8 cellular contexts compared by ENCODE assay signal in the genomic region with DNA sequence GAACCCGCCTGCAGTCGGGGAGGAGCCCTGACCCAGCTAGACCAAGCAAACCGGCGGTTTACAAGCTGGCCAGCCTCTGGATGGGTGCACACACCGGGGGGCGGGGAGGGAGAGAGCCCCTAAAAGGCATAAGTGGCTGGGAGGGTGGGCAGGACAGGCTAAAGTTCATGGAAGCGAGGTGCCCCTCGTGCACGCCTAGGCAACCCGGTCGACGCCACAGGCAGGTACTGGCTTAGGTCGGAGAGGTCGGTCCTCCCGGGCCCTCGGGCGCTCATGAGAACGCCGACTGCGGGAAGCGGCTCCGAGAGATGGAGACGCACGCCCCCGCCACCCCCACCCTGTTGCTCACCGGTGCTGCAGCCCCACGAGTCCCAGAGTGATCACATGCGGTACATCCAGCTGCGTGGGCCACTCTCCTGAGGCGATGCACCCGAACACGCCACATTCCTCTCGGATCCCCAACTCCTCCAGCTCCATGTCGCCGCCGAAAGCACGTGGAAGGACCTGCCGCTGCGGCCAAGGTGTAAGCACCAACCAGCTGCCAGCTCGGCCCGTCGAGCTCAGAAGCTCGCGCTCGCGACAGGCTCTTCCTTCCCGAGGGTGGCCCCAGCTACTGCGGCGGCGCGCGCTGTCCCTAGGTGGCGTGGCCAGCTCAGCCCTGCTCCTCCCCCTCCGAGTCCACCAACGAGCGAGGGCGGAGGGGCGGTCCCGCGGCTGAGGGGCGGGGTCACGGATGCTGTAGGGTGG. TPM values are rescaled to one million over a fixed set of nuclear protein-coding genes. Genes with fewer than 3 reads are reported as not detected.
DNase-seq lines count a peak whose midpoint lies in the region; ATAC-seq and TF ChIP-seq lines count a peak whose summit lies in the region.

A gene (minus strand): TSS at position 615 of the 747 bp plus-strand sequence. CDS start 138 bp downstream, at position 477.

- peak within 1 kb of the TSS; percentile 92 for H2AFZ ChIP-seq in ACC112 (ENCODE audit: low read length, unreplicated experiment)
- peak within 1 kb of the TSS; percentile 87 for H2AFZ ChIP-seq in mammary epithelial cell (ENCODE audit: low read depth, low read length)

- peaks cover 6% of the 10 kb centered on the region; the same call in 1 of the 2 replicates for H3K36me3 ChIP-seq in ACC112 (ENCODE audit: insufficient read depth, low read length)
- H3K36me3 ChIP-seq in WERI-Rb-1 = peaks cover 23% of the 10 kb centered on the region
- no peaks in the 10 kb centered on the region for H3K36me3 ChIP-seq in mammary epithelial cell (ENCODE audit: insufficient read depth, low read length)
- H3K36me3 ChIP-seq in iPS-20b (ENCODE audit: insufficient read depth, low read depth, low read length) = peaks cover 12% of the 10 kb centered on the region
- no peaks in the 10 kb centered on the region for H3K36me3 ChIP-seq in spleen

- TF ChIP-seq CTCF in WERI-Rb-1 (IDR thresholded peaks at IDR 0.05; ENCODE audit: low read depth, low read length) = peak; percentile 28; the same call in 1 of the 2 replicates
- TF ChIP-seq CTCF in mammary epithelial cell (conservative IDR thresholded peaks at IDR 0.05 in 1 of 2, IDR thresholded peaks at IDR 0.05 in 1 of 2; ENCODE audit: extremely low read depth in 1 of 2, insufficient read depth in 1 of 2, low read depth in 1 of 2, low read length in 2 of 2) = no peak
- TF ChIP-seq CTCF in spleen (IDR thresholded peaks at IDR 0.05 in 8 of 11, conservative IDR thresholded peaks at IDR 0.05 in 3 of 11) = peak; percentile 37 to 78 (median 65)

- H3K79me2 ChIP-seq in ACC112 (ENCODE audit: control insufficient read depth, insufficient read depth, low read length, unreplicated experiment) (peaks cover 83% of the 10 kb centered on the region), mammary epithelial cell (ENCODE audit: insufficient read depth, low read length) (peaks cover 90% of the 10 kb centered on the region)

- in situ Hi-C loops in mammary epithelial cell (cut with MboI; ENCODE audit: low sequenced_read_pairs in 2 of 2) = no loop called here

- peak within 1 kb of the TSS; percentile 93 for H3K4me2 ChIP-seq in mammary epithelial cell (ENCODE audit: insufficient read depth, low read depth, low read length)

- H3K27ac ChIP-seq in ACC112 (ENCODE audit: low read depth, low read length) (peak within 1 kb of the TSS; percentile 86), WERI-Rb-1 (peak within 1 kb of the TSS; percentile 96), mammary epithelial cell (ENCODE audit: insufficient read depth, low read depth, low read length) (peak within 1 kb of the TSS; percentile 95), iPS-20b (ENCODE audit: low read length) (peak within 1 kb of the TSS; percentile 96), spleen (peak within 1 kb of the TSS; percentile 91 to 97 (median 96))

- H3K4me1 ChIP-seq in ACC112 (ENCODE audit: control insufficient read depth, insufficient read depth, low read length, unreplicated experiment) = peaks cover 22% of the 10 kb centered on the region
- peaks cover 9% of the 10 kb centered on the region for H3K4me1 ChIP-seq in mammary epithelial cell (ENCODE audit: insufficient read depth, low read length)
- H3K4me1 ChIP-seq in iPS-20b (ENCODE audit: insufficient read depth, low read length) = peaks cover 6% of the 10 kb centered on the region; the same call in 1 of the 2 replicates
- peaks cover 9 to 56% (median 32%) of the 10 kb centered on the region in 6 donors for H3K4me1 ChIP-seq in spleen

- H3K9ac ChIP-seq in mammary epithelial cell (ENCODE audit: insufficient read depth, low read length) = peak within 1 kb of the TSS; percentile 99
- peak within 1 kb of the TSS; percentile 95 for H3K9ac ChIP-seq in iPS-20b (ENCODE audit: low read depth, low read length)

- H3K9me3 ChIP-seq in WERI-Rb-1 (ENCODE audit: severe bottlenecking) (no peaks in the 10 kb centered on the region), mammary epithelial cell (replicated peaks; ENCODE audit: insufficient read depth, low read length) (no peaks in the 10 kb centered on the region), iPS-20b (ENCODE audit: insufficient read depth, low read depth, low read length) (no peaks in the 10 kb centered on the region), spleen (no peaks in the 10 kb centered on the region)

- DNase-seq in NCI-H2227 (lab: John Stamatoyannopoulos, UW; ENCODE audit: unreplicated experiment) = peak; percentile 96
- peak; percentile 98 for DNase-seq in WERI-Rb-1
- peak; percentile 99 for DNase-seq in mammary epithelial cell
- peak; percentile 100 for DNase-seq in spleen

- intact Hi-C loops in mammary epithelial cell (cut with micrococcal nuclease) (loop anchor here (1.0 to 2.0 kb wide), 2 partner anchors 25 to 366 kb away; no protein-coding TSS in a partner anchor), spleen (cut with DNase I; ENCODE audit: low total_unique reads) (no loop called here)

- H3K4me3 ChIP-seq in ACC112 (ENCODE audit: low read depth, low read length) = peak within 1 kb of the TSS; percentile 91
- peak within 1 kb of the TSS; percentile 99 for H3K4me3 ChIP-seq in WERI-Rb-1 (ENCODE audit: low read depth, low read length)
- H3K4me3 ChIP-seq in mammary epithelial cell (replicated peaks in 1 of 3; ENCODE audit: insufficient read depth in 1 of 3, low read depth in 2 of 3, low read length in 3 of 3) = peak within 1 kb of the TSS; percentile 85 to 89 (median 88)
- H3K4me3 ChIP-seq in iPS-20b (ENCODE audit: low read length) = peak within 1 kb of the TSS; percentile 99
- peak within 1 kb of the TSS; percentile 79 to 92 (median 86) for H3K4me3 ChIP-seq in spleen

- peak; percentile 66 for ATAC-seq in GM18861 (IDR thresholded peaks at IDR 0.05; ENCODE audit: unreplicated experiment)
- ATAC-seq in HG03097 (IDR thresholded peaks at IDR 0.05; ENCODE audit: low FRiP score, unreplicated experiment) = peak; percentile 79

- WGBS in mammary epithelial cell (ENCODE audit: low coverage, missing lambda C conversion rate) = 1% methylated on average over 25 of the region's 62 CpGs
- WGBS in spleen, 5 donors = 0 to 1% (median 0%) methylated on average over 20 to 62 of the region's 62 CpGs

- H3K27me3 ChIP-seq in ACC112 (ENCODE audit: insufficient read depth, low read length) (no peaks in the 10 kb centered on the region), WERI-Rb-1 (ENCODE audit: insufficient read depth, low read depth, severe bottlenecking) (no peaks in the 10 kb centered on the region), mammary epithelial cell (ENCODE audit: insufficient read depth, low read length) (no peaks in the 10 kb centered on the region), iPS-20b (ENCODE audit: insufficient read depth, low read length) (no peaks in the 10 kb centered on the region), spleen (replicated peaks in 1 of 7) (no peaks in the 10 kb centered on the region)

- CTCF ChIA-PET in mammary epithelial cell (lab: Charles Lee; ENCODE audit: low non-redundant PET) = interaction anchor here (0.6 to 0.7 kb wide), 2 partner anchors 12 to 486 kb away, joined by 5 to 6 read pairs; a partner anchor contains a TSS

- H4K20me1 ChIP-seq in mammary epithelial cell (ENCODE audit: insufficient read depth, low read length) = no peaks in the 10 kb centered on the region

- dilution Hi-C loops in mammary epithelial cell (cut with HindIII; ENCODE audit: low sequenced_read_pairs) = no loop called here

- BruUV-seq in mammary epithelial cell (replicated peaks; lab: Mats Ljungman, UMichigan) = no TSS peak

- peak in 1 of 3 donors; percentile 48 for TF ChIP-seq POLR2A in spleen (IDR thresholded peaks at IDR 0.05)

RNA-seq across cellular contexts. Expression of the gene that starts here (rescaled TPM):
- total RNA-seq in mammary epithelial cell (10 to 100 TPM; 20.0 to 28.4 TPM), spleen (10 to 100 TPM in 3 of 7 donors, 1 to 10 TPM in 4; 5.7 to 10.6 (median 9.2) TPM)
- polyA plus RNA-seq in mammary epithelial cell (12.4 TPM), spleen (1 to 10 TPM; 2.7 to 5.2 (median 5.1) TPM)
- polyA minus RNA-seq in mammary epithelial cell = 21.0 TPM

Comparison
In these comparisons a context has a peak if more than half of its experiments do, and no peak if none do; other contexts are left out.
1. Peak in every context shown above with its lines: DNase-seq, ATAC-seq, H3K4me3 ChIP-seq and H3K27ac ChIP-seq.
2. CTCF ChIP-seq: peak in WERI-Rb-1 (single experiment) and spleen (11 of 11); none in mammary epithelial cell (0 of 2).